ENCODE assay signal across 1 cellular context in genomic region chr17:29179232-29180036, GRCh38.
A peak's percentile ranks its signal among the peaks of the same experiment; 100 is the strongest.
TF ChIP-seq lines count a peak whose summit lies in the region.

No MANE protein-coding gene starts in this region.

TF ChIP-seq in HCT116, 20 proteins besides CTCF, POLR2A, EP300 and RAD21:
- peak; percentile 59; the same call in 1 of the 2 replicates for TF ChIP-seq SIN3A (IDR thresholded peaks at IDR 0.05; ENCODE audit: low read depth)
- TF ChIP-seq POLR2AphosphoS5 (IDR thresholded peaks at IDR 0.05; ENCODE audit: low read depth, low read length), result peak; percentile 86
- no peak for TF ChIP-seq ATF3 (IDR thresholded peaks at IDR 0.05)
- TF ChIP-seq JUND (IDR thresholded peaks at IDR 0.05), result no peak
- TF ChIP-seq ZBTB33 (IDR thresholded peaks at IDR 0.05; ENCODE audit: extremely low read depth, insufficient replicate concordance, low read length), result no peak
- TF ChIP-seq CBX3 (IDR thresholded peaks at IDR 0.05; ENCODE audit: low read depth), result no peak
- TF ChIP-seq MAX (IDR thresholded peaks at IDR 0.05), result peak; percentile 73; the same call in 1 of the 2 replicates
- TF ChIP-seq YY1 (IDR thresholded peaks at IDR 0.05; ENCODE audit: extremely low read depth, insufficient replicate concordance, low read depth, low read length), result no peak
- peak; percentile 37; the same call in 1 of the 2 replicates for TF ChIP-seq SP1 (IDR thresholded peaks at IDR 0.05; ENCODE audit: low read depth)
TF ChIP-seq in HCT116: peak in this region for 4.
